ENCODE assay signal across 16 cellular contexts in the genomic region with DNA sequence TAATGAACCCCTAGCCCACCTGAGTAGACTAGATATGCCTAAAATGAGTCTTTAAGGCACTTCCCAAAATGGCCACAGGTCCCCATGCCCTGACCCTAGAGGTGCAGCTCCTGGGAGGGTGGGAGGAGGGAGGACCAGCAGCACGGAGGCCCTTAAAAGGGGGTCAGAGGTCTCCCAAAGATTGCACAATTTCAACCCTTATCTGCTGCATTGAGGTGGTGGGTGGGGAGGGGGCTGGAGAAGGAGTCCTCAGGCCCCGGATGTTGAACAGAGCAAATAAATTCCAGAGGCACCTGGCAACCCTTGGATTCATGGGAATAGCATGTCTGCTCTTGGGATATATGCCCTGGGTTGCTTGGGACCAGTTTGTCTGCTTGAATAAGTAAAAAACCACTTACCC. TPM values are rescaled to one million over a fixed set of nuclear protein-coding genes. Genes with fewer than 3 reads are reported as not detected.
DNase-seq lines count a peak whose midpoint lies in the region; ATAC-seq, FAIRE-seq and TF ChIP-seq lines count a peak whose summit lies in the region.
"Had no signal": no experiment of that assay in that cellular context is flagged by ENCODE, and none has a peak within 500 bp of the region (broad histone marks: within the 10 kb centered on the region; RNA-seq: fewer than 3 reads in every experiment).

No MANE protein-coding gene starts in this region.

- no peak overlapping the region for H4K91ac ChIP-seq in mesenchymal stem cell (ENCODE audit: low read length)

- H3K23ac ChIP-seq in mesenchymal stem cell (ENCODE audit: low read length in 2 of 2), result no peak overlapping the region

- no peak for TF ChIP-seq POLR2A in breast epithelium (IDR thresholded peaks at IDR 0.05)

- peak overlapping the region; percentile 77 for H3K27ac Mint-ChIP-seq in MCF 10A (ENCODE audit: low read depth, unreplicated experiment)
- H3K27ac Mint-ChIP-seq: CD14-positive monocyte; T-helper 1 cell treated with Interleukin-12 subunit alpha and Interleukin-12 subunit beta and Interleukin-4 antibody, amounts not matched to agents 30 μg/mL and 1 μg/mL, for 36 hours had no signal

- H2BK5ac ChIP-seq in mesenchymal stem cell (ENCODE audit: low read depth, low read length, poor library complexity, severe bottlenecking), result no peak overlapping the region

- peak overlapping the region; percentile 31 for H4K8ac ChIP-seq in mesenchymal stem cell (ENCODE audit: low read length)

- no peaks in the 10 kb centered on the region for H3K27me3 ChIP-seq in breast epithelium
- H3K27me3 ChIP-seq in PC-3 (ENCODE audit: low read length), result no peaks in the 10 kb centered on the region
- H3K27me3 ChIP-seq in mesenchymal stem cell (ENCODE audit: control insufficient read depth in 1 of 2, insufficient read depth in 1 of 2, low read length in 2 of 2), result no peaks in the 10 kb centered on the region
- H3K27me3 ChIP-seq in pancreas, result no peaks in the 10 kb centered on the region

- WGBS in mesenchymal stem cell, result 46% methylated on average over 1 of the region's 2 CpGs
- 42 to 52% methylated on average over 2 of the region's 2 CpGs for WGBS in pancreas, 2 donors

- H3K36me3 ChIP-seq in breast epithelium (no peaks in the 10 kb centered on the region), PC-3 (ENCODE audit: low read depth, low read length) (no peaks in the 10 kb centered on the region), mesenchymal stem cell (ENCODE audit: control insufficient read depth in 1 of 2, insufficient read depth in 2 of 2, low read depth in 1 of 2, low read length in 2 of 2) (peaks cover 2 to 15% of the 10 kb centered on the region in 2 experiments), pancreas (no peaks in the 10 kb centered on the region)

- H3F3A ChIP-seq in PC-3 (ENCODE audit: low read length, unreplicated experiment), result no peaks in the 10 kb centered on the region

- H3K9me3 ChIP-seq in breast epithelium, result no peaks in the 10 kb centered on the region
- H3K9me3 ChIP-seq in PC-3 (ENCODE audit: low read length), result no peaks in the 10 kb centered on the region
- no peaks in the 10 kb centered on the region for H3K9me3 ChIP-seq in mesenchymal stem cell (ENCODE audit: control insufficient read depth, low read length)
- no peaks in the 10 kb centered on the region for H3K9me3 ChIP-seq in pancreas

- CTCF ChIA-PET in MCF 10A (lab: Yijun Ruan, JAX) (interaction anchor here (0.7 kb wide), 1 partner anchor 349 kb away, joined by 6 read pairs; no protein-coding TSS in a partner anchor), PC-3 (lab: Charles Lee) (no interaction called here)

- H3K36me3 Mint-ChIP-seq in MCF 10A (ENCODE audit: insufficient read depth, unreplicated experiment), result no peaks in the 10 kb centered on the region
- H3K36me3 Mint-ChIP-seq: CD14-positive monocyte had no signal

- no peaks in the 10 kb centered on the region for H3K9me3 Mint-ChIP-seq in MCF 10A (ENCODE audit: unreplicated experiment)
- H3K9me3 Mint-ChIP-seq: T-helper 1 cell treated with Interleukin-12 subunit alpha and Interleukin-12 subunit beta and Interleukin-4 antibody, amounts not matched to agents 30 μg/mL and 1 μg/mL, for 36 hours had no signal

- no peak overlapping the region for H3K9ac ChIP-seq in PC-3 (ENCODE audit: low read length)
- no peak overlapping the region for H3K9ac ChIP-seq in mesenchymal stem cell (ENCODE audit: low read length)

- H3K14ac ChIP-seq in mesenchymal stem cell (ENCODE audit: low read length in 2 of 2), result no peak overlapping the region

- H2AK5ac ChIP-seq in mesenchymal stem cell (ENCODE audit: low read length, severe bottlenecking), result no peak overlapping the region

- DNase-seq in MCF 10A (ENCODE audit: unreplicated experiment), result no peak
- no peak for DNase-seq in breast epithelium (ENCODE audit: low spot score in 2 of 2)
- no peak for DNase-seq in PC-3
- DNase-seq in mesenchymal stem cell, result no peak
- DNase-seq in activated CD8-positive, alpha-beta memory T cell treated with anti-CD3 and anti-CD28 coated beads for 24 hours, result no peak
- no peak for DNase-seq in pancreas
- no peak for DNase-seq in NCI-H510A (lab: John Stamatoyannopoulos, UW)
- DNase-seq: NCI-H345, NCI-H69, SHP77 treated with DMSO at 0.1 percent for 48 hours had no signal

- no peak overlapping the region for H3K4me3 Mint-ChIP-seq in MCF 10A (ENCODE audit: unreplicated experiment)
- H3K4me3 Mint-ChIP-seq: CD14-positive monocyte; T-helper 1 cell treated with Interleukin-12 subunit alpha and Interleukin-12 subunit beta and Interleukin-4 antibody, amounts not matched to agents 30 μg/mL and 1 μg/mL, for 36 hours had no signal

- H3K79me2 ChIP-seq in PC-3 (ENCODE audit: low read length), result peaks cover 5% of the 10 kb centered on the region

- POLR2A ChIA-PET in MCF 10A (lab: Yijun Ruan, JAX), result interaction anchor here (0.6 to 1.0 kb wide), 2 partner anchors 98 to 519 kb away, joined by 3 to 4 read pairs; no protein-coding TSS in a partner anchor
- POLR2A ChIA-PET in PC-3 (lab: Charles Lee; ENCODE audit: unreplicated experiment), result no interaction called here

- H2BK12ac ChIP-seq in mesenchymal stem cell (ENCODE audit: low read length in 2 of 2), result no peak overlapping the region

- no peak for FAIRE-seq in pancreas (lab: Jason Lieb, UNC)
- FAIRE-seq: GM12891, HepG2 had no signal

- H3K4me1 Mint-ChIP-seq in MCF 10A (ENCODE audit: insufficient read depth, unreplicated experiment), result peaks cover 9% of the 10 kb centered on the region
- H3K4me1 Mint-ChIP-seq: CD14-positive monocyte had no signal

- H3K4ac ChIP-seq in mesenchymal stem cell (ENCODE audit: low read depth in 1 of 2, low read length in 2 of 2), result no peak overlapping the region

- H3K9me2 ChIP-seq in PC-3 (replicated peaks; ENCODE audit: low read length), result no peaks in the 10 kb centered on the region

- H3K27me3 Mint-ChIP-seq in MCF 10A (ENCODE audit: insufficient read depth, unreplicated experiment), result no peaks in the 10 kb centered on the region

- H3K4me3 ChIP-seq in breast epithelium (no peak overlapping the region), PC-3 (ENCODE audit: low read length) (no peak overlapping the region), mesenchymal stem cell (ENCODE audit: insufficient read depth in 1 of 2, low read depth in 1 of 2, low read length in 2 of 2) (no peak overlapping the region), pancreas (no peak overlapping the region)

- BruUV-seq in MCF 10A (replicated peaks; lab: Mats Ljungman, UMichigan) (no TSS peak), PC-3 (replicated peaks; lab: Mats Ljungman, UMichigan) (no TSS peak)

- TF ChIP-seq CTCF in MCF 10A (IDR thresholded peaks at IDR 0.05; ENCODE audit: unreplicated experiment) (no peak), breast epithelium (IDR thresholded peaks at IDR 0.05) (no peak), PC-3 (conservative IDR thresholded peaks at IDR 0.05; ENCODE audit: low read depth, low read length) (no peak), pancreas (IDR thresholded peaks at IDR 0.05) (no peak)

- H3K4me2 ChIP-seq in PC-3 (ENCODE audit: low read length) (peak overlapping the region; percentile 39; the same call in 1 of the 2 replicates), mesenchymal stem cell (ENCODE audit: low read length, poor library complexity, severe bottlenecking) (no peak overlapping the region)

- intact Hi-C loops in MCF 10A (cut with micrococcal nuclease) (no loop called here), breast epithelium (cut with DNase I; ENCODE audit: low total_unique reads) (no loop called here), PC-3 (cut with micrococcal nuclease) (no loop called here), pancreas (cut with DNase I) (no loop called here)

- H3K27ac ChIP-seq in breast epithelium (no peak overlapping the region), PC-3 (ENCODE audit: low read length) (no peak overlapping the region), mesenchymal stem cell (ENCODE audit: low read length, poor library complexity, severe bottlenecking) (no peak overlapping the region), pancreas (no peak overlapping the region)
- H3K27ac ChIP-seq: 22Rv1 had no signal

- H2BK15ac ChIP-seq in mesenchymal stem cell (ENCODE audit: low read depth, poor library complexity, severe bottlenecking), result peak overlapping the region; percentile 27

- H2BK120ac ChIP-seq in mesenchymal stem cell (ENCODE audit: low read depth, low read length), result no peak overlapping the region

- peaks cover 29% of the 10 kb centered on the region for H3K79me1 ChIP-seq in mesenchymal stem cell (replicated peaks; ENCODE audit: low read length, poor library complexity, severe bottlenecking)

- H4K20me1 ChIP-seq in PC-3 (ENCODE audit: low read length), result peaks cover 22% of the 10 kb centered on the region; the same call in 1 of the 2 replicates

- no peak overlapping the region for H3K18ac ChIP-seq in mesenchymal stem cell (ENCODE audit: low read depth in 1 of 2, low read length in 2 of 2)

- H2AFZ ChIP-seq in PC-3 (ENCODE audit: low read length) (no peak overlapping the region), mesenchymal stem cell (ENCODE audit: low read depth, low read length) (no peak overlapping the region)

- H3K4me1 ChIP-seq in breast epithelium (no peaks in the 10 kb centered on the region), PC-3 (ENCODE audit: insufficient read depth, low read length) (peaks cover 25% of the 10 kb centered on the region), mesenchymal stem cell (ENCODE audit: control insufficient read depth, insufficient read depth, low read depth, low read length) (peaks cover 6% of the 10 kb centered on the region), pancreas (no peaks in the 10 kb centered on the region)

- ATAC-seq in PC-3, result no peak
- no peak for ATAC-seq in pancreas
- ATAC-seq in HG02973 (IDR thresholded peaks at IDR 0.05; ENCODE audit: unreplicated experiment), result no peak
- ATAC-seq: HepG2 had no signal

RNA-seq across cellular contexts. Expression of a gene that starts 57.6 kb away (rescaled TPM):
- total RNA-seq in MCF 10A (2022), result 116 and 139 TPM in 2 replicates
- 10 to 100 TPM; 28.2 to 61.8 (median 31.4) TPM for total RNA-seq in breast epithelium
- total RNA-seq in PC-3 (2014; rRNA removed), result 10.4 and 14.9 TPM in 2 replicates
- polyA plus RNA-seq in mesenchymal stem cell (2013, experiment 1 of 2), result 3.2 TPM
- polyA plus RNA-seq in mesenchymal stem cell (2013, experiment 2 of 2), result 3.0 TPM
- total RNA-seq in pancreas, result 10 to 100 TPM; 11.5 to 26.9 (median 17.9) TPM
- 10 to 100 TPM in 1 of 2 donors, 1 to 10 TPM in 1; 5.8 to 10.7 TPM for polyA plus RNA-seq in pancreas
- polyA plus RNA-seq: CD14-positive monocyte had no signal
